ENCODE assay signal across 8 cellular contexts in genomic region chr12:110468212-110469048, GRCh38. TPM values are rescaled to one million over a fixed set of nuclear protein-coding genes. Genes with fewer than 3 reads are reported as not detected.
DNase-seq lines count a peak whose midpoint lies in the region; ATAC-seq and TF ChIP-seq lines count a peak whose summit lies in the region.

FAM216A (plus strand) TSS chr12:110468845; CDS start chr12:110468876, 31 bp downstream.
GPN3 (minus strand) TSS chr12:110468257; CDS start chr12:110468203, 54 bp downstream.

- H3K9me3 ChIP-seq in thoracic aorta, result no peaks in the 10 kb centered on the region

- H3K4me1 ChIP-seq in thoracic aorta (ENCODE audit: control insufficient read depth in 1 of 2, low read depth in 2 of 2), result peaks cover 8 to 26% of the 10 kb centered on the region in 2 donors

- TF ChIP-seq CTCF in GM10248 (IDR thresholded peaks at IDR 0.05; ENCODE audit: control extremely low read depth, extremely low read depth, low read depth, missing control alignments) (no peak), omental fat pad (IDR thresholded peaks at IDR 0.05) (no peak), thoracic aorta (IDR thresholded peaks at IDR 0.05) (no peak)

- H3K36me3 Mint-ChIP-seq in activated naive CD8-positive, alpha-beta T cell, result peaks cover 3% of the 10 kb centered on the region

- no peaks in the 10 kb centered on the region for H3K9me3 Mint-ChIP-seq in activated naive CD8-positive, alpha-beta T cell (ENCODE audit: low read depth)

- H3K4me3 ChIP-seq in thoracic aorta, result peak within 1 kb of the TSS; percentile 86

- H3K4me1 Mint-ChIP-seq in activated naive CD8-positive, alpha-beta T cell (ENCODE audit: low read depth), result peaks cover 42% of the 10 kb centered on the region

- CTCF ChIA-PET in GM10248 (lab: Yijun Ruan, JAX), result interaction anchor here (0.6 to 6.3 kb wide), 44 partner anchors 9 to 503 kb away, joined by 3 to 71 read pairs (median 4); partner anchors contain the start of genes ARPC3, RAD9B, TCTN1 and VPS29

- ATAC-seq in HG02623 (IDR thresholded peaks at IDR 0.05; ENCODE audit: unreplicated experiment) (peak; percentile 74), omental fat pad (ENCODE audit: low FRiP score) (peak; percentile 97), thoracic aorta (ENCODE audit: insufficient number of reproducible peaks, low FRiP score, low read depth) (peak; percentile 87)

- H3K4me3 Mint-ChIP-seq in activated naive CD8-positive, alpha-beta T cell, result peak within 1 kb of the TSS; percentile 100

- DNase-seq in GM10248 (ENCODE audit: extremely low spot score) (peak; percentile 96), NCI-H1105 (lab: John Stamatoyannopoulos, UW) (peak; percentile 98), SKM-1 treated with dmso at 0.1 percent for 144 hours (lab: John Stamatoyannopoulos, UW; ENCODE audit: unreplicated experiment) (peak; percentile 79), glomerular visceral epithelial cell (ENCODE audit: extremely low spot score) (peak; percentile 98), omental fat pad (ENCODE audit: low spot score) (peak; percentile 90), thoracic aorta (ENCODE audit: low spot score) (peak; percentile 89)

- H3K27me3 ChIP-seq in thoracic aorta (replicated peaks; ENCODE audit: insufficient read depth), result no peaks in the 10 kb centered on the region

- POLR2A ChIA-PET in GM10248 (lab: Yijun Ruan, JAX), result interaction anchor here (0.6 to 2.0 kb wide), 7 partner anchors 11 to 145 kb away, joined by 3 to 7 read pairs (median 3); partner anchors contain the start of gene ARPC3

- H3K36me3 ChIP-seq in thoracic aorta, result no peaks in the 10 kb centered on the region

- H3K27me3 Mint-ChIP-seq in activated naive CD8-positive, alpha-beta T cell, result no peaks in the 10 kb centered on the region

- H3K27ac ChIP-seq in thoracic aorta, result peak within 1 kb of the TSS; percentile 87 to 88

- H3K27ac Mint-ChIP-seq in activated naive CD8-positive, alpha-beta T cell, result peak within 1 kb of the TSS; percentile 99

RNA-seq across cellular contexts. Expression of gene FAM216A, which starts in this region (rescaled TPM):
- total RNA-seq in omental fat pad (1 to 10 TPM; 5.0 to 8.0 (median 6.3) TPM), thoracic aorta (10 to 100 TPM in 1 of 2 donors, 1 to 10 TPM in 1; 3.7 to 12.6 TPM)

RNA-seq across cellular contexts. Expression of gene GPN3, which starts in this region (rescaled TPM):
- total RNA-seq in omental fat pad (10 to 100 TPM; 14.7 to 25.3 (median 21.2) TPM), thoracic aorta (10 to 100 TPM; 12.5 to 12.9 TPM)

Comparison
In these comparisons a context has a peak if more than half of its experiments do, and no peak if none do; other contexts are left out.
1. Peak in every context shown above with its lines: DNase-seq, ATAC-seq, H3K4me3 ChIP-seq and H3K27ac ChIP-seq.